Comparison of ENCODE assay signal across 8 cellular contexts in genomic region chr9:98575379-98576346, GRCh38.
A peak's percentile ranks its signal among the peaks of the same experiment; 100 is the strongest.
DNase-seq lines count a peak whose midpoint lies in the region; ATAC-seq and TF ChIP-seq lines count a peak whose summit lies in the region.

No MANE protein-coding gene starts in this region.

- WGBS in sigmoid colon, 2 donors = 43 to 67% methylated on average over 13 of the region's 13 CpGs

- in situ Hi-C loops in Caki2 (cut with HindIII; ENCODE audit: low pct_unique_long_range_greater_than_20kb, low sequenced_read_pairs) = no loop called here

- no peaks in the 10 kb centered on the region for H3K9me3 Mint-ChIP-seq in T-helper 2 cell treated with Interferon-gamma antibody and Interleukin-4, amounts not matched to agents 5 μg/mL and 100 μg/mL, for 36 hours

- H3K9me3 ChIP-seq in sigmoid colon = no peaks in the 10 kb centered on the region

- TF ChIP-seq EP300 in sigmoid colon (IDR thresholded peaks at IDR 0.05) = no peak

- DNase-seq in Caki2 (ENCODE audit: low read depth) = peak; percentile 32
- peak; percentile 49 for DNase-seq in T-helper 2 cell treated with Interferon-gamma antibody and Interleukin-4, amounts not matched to agents 5 μg/mL and 100 μg/mL, for 36 hours (ENCODE audit: low spot score)
- DNase-seq in kidney glomerular epithelial cell (lab: John Stamatoyannopoulos, UW) = peak; percentile 7
- DNase-seq in sigmoid colon = no peak
- DNase-seq in DMS79 (lab: John Stamatoyannopoulos, UW) = no peak
- DNase-seq in GOT3 (lab: John Stamatoyannopoulos, UW) = no peak

- H3K4me3 ChIP-seq in sigmoid colon = no peak overlapping the region

- peak overlapping the region; percentile 55 for H3K4me3 Mint-ChIP-seq in T-helper 2 cell treated with Interferon-gamma antibody and Interleukin-4, amounts not matched to agents 5 μg/mL and 100 μg/mL, for 36 hours

- peaks cover 16% of the 10 kb centered on the region for H3K4me1 Mint-ChIP-seq in T-helper 2 cell treated with Interferon-gamma antibody and Interleukin-4, amounts not matched to agents 5 μg/mL and 100 μg/mL, for 36 hours (ENCODE audit: low read depth)

- H3K27ac Mint-ChIP-seq in T-helper 2 cell treated with Interferon-gamma antibody and Interleukin-4, amounts not matched to agents 5 μg/mL and 100 μg/mL, for 36 hours = peak overlapping the region; percentile 14

- H3K27me3 ChIP-seq in sigmoid colon = no peaks in the 10 kb centered on the region

- H3K36me3 Mint-ChIP-seq in T-helper 2 cell treated with Interferon-gamma antibody and Interleukin-4, amounts not matched to agents 5 μg/mL and 100 μg/mL, for 36 hours (ENCODE audit: low read depth) = no peaks in the 10 kb centered on the region

- H3K4me1 ChIP-seq in sigmoid colon = no peaks in the 10 kb centered on the region

- H3K27ac ChIP-seq in sigmoid colon = no peak overlapping the region

- no peaks in the 10 kb centered on the region for H3K36me3 ChIP-seq in sigmoid colon

- peak; percentile 75 for ATAC-seq in GM19328 (IDR thresholded peaks at IDR 0.05; ENCODE audit: unreplicated experiment)
- ATAC-seq in HG03139 (IDR thresholded peaks at IDR 0.05; ENCODE audit: unreplicated experiment) = peak; percentile 77

- intact Hi-C loops in sigmoid colon (cut with DNase I) = no loop called here

- TF ChIP-seq CTCF in sigmoid colon (IDR thresholded peaks at IDR 0.05) = no peak

- peaks cover 40% of the 10 kb centered on the region for H3K27me3 Mint-ChIP-seq in T-helper 2 cell treated with Interferon-gamma antibody and Interleukin-4, amounts not matched to agents 5 μg/mL and 100 μg/mL, for 36 hours (ENCODE audit: low read depth)

- no peak for TF ChIP-seq POLR2A in sigmoid colon (IDR thresholded peaks at IDR 0.05)

Comparison
In these comparisons a context has a peak if more than half of its experiments do, and no peak if none do; other contexts are left out.
1. DNase-seq: peak in Caki2 (single experiment), T-helper 2 cell treated with Interferon-gamma antibody and Interleukin-4, amounts not matched to agents 5 μg/mL and 100 μg/mL, for 36 hours (single experiment) and kidney glomerular epithelial cell (single experiment); none in sigmoid colon (single experiment), DMS79 (single experiment) and GOT3 (single experiment).